ENCODE assay signal across 20 cellular contexts in the genomic region with DNA sequence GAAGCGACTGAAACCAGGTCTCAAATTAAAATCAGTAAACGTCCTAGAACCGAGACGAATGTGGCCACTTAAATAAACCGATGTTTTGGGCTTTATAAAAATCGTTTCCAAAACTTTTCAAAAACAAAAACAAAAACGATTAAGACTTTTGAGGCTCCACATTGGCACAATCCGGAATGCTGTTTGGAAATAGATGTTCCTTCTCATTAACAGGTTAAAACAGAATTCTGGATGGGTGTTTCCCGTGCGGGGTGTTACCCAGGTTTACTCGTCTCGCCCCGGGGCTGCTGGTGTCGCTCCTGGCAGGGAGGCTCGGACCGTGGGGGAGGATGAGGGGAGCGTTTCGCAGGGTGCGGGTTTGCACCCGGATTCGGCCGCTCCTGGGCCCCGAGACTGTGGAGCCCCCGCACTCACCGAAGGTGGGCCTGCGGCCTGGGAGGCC. TPM values are rescaled to one million over a fixed set of nuclear protein-coding genes. Genes with fewer than 3 reads are reported as not detected.
A peak's percentile ranks its signal among the peaks of the same experiment; 100 is the strongest.
DNase-seq lines count a peak whose midpoint lies in the region; ATAC-seq and TF ChIP-seq lines count a peak whose summit lies in the region.
"Had no signal": no experiment of that assay in that cellular context is flagged by ENCODE, and none has a peak within 500 bp of the region (broad histone marks: within the 10 kb centered on the region; RNA-seq: fewer than 3 reads in every experiment).

No MANE protein-coding gene starts in this region.

- H3K27ac Mint-ChIP-seq in nephron progenitor cell, result no peak overlapping the region
- H3K27ac Mint-ChIP-seq: activated naive CD4-positive, alpha-beta T cell treated with anti-CD3 and anti-CD28 coated beads, Interleukin-2, amount 50 U/mL, for 24 hours; CD4-positive, CD25-positive, alpha-beta regulatory T cell had no signal

- no peak overlapping the region for H3K4me2 ChIP-seq in osteoblast (ENCODE audit: insufficient read depth, low read length)

- no peak for TF ChIP-seq POLR2A in heart left ventricle (IDR thresholded peaks at IDR 0.05)

- H3K4me3 Mint-ChIP-seq in nephron progenitor cell, result peak overlapping the region; percentile 73
- H3K4me3 Mint-ChIP-seq: activated naive CD4-positive, alpha-beta T cell treated with anti-CD3 and anti-CD28 coated beads, Interleukin-2, amount 50 U/mL, for 24 hours; CD4-positive, CD25-positive, alpha-beta regulatory T cell had no signal

- ATAC-seq in heart left ventricle, result no peak
- ATAC-seq in upper lobe of right lung, result no peak
- no peak for ATAC-seq in GM18868 (IDR thresholded peaks at IDR 0.05; ENCODE audit: unreplicated experiment)
- ATAC-seq: mucosa of descending colon had no signal

- DNase-seq in left ventricle myocardium inferior (no peak), heart left ventricle (no peak), iPS DF 6.9 (ENCODE audit: low read depth, low spot score) (no peak), nephron progenitor cell (no peak), upper lobe of right lung (no peak), DMS153 treated with DMSO at 0.1 percent for 48 hours (lab: John Stamatoyannopoulos, UW; ENCODE audit: unreplicated experiment) (no peak), osteoblast (ENCODE audit: insufficient read length, low spot score, missing footprints) (no peak)
- DNase-seq: activated T-cell treated with anti-CD3 and anti-CD28 coated beads for 4 hours; CD4-positive, CD25-positive, alpha-beta regulatory T cell; colonic mucosa; DMS153; mucosa of descending colon; NCI-H1105 treated with DMSO at 0.1 percent for 48 hours; NCI-H748 treated with DMSO at 0.1 percent for 48 hours had no signal

- H3K9me3 ChIP-seq in left ventricle myocardium inferior (replicated peaks), result no peaks in the 10 kb centered on the region
- H3K9me3 ChIP-seq in heart left ventricle, result no peaks in the 10 kb centered on the region
- H3K9me3 ChIP-seq in iPS DF 6.9 (ENCODE audit: control insufficient read depth, insufficient read depth, low read length), result no peaks in the 10 kb centered on the region
- no peaks in the 10 kb centered on the region for H3K9me3 ChIP-seq in upper lobe of right lung
- no peaks in the 10 kb centered on the region for H3K9me3 ChIP-seq in osteoblast (ENCODE audit: low read depth, low read length)
- H3K9me3 ChIP-seq: colonic mucosa, mucosa of descending colon had no signal

- WGBS in heart left ventricle, 4 donors, result 22 to 41% (median 28%) methylated on average over 21 to 26 of the region's 26 CpGs
- no CpG with 5 or more reads among the region's 26 CpGs for WGBS in iPS DF 6.9 (ENCODE audit: insufficient coverage, insufficient read length)

- H3K36me3 ChIP-seq in left ventricle myocardium inferior (no peaks in the 10 kb centered on the region), heart left ventricle (no peaks in the 10 kb centered on the region), iPS DF 6.9 (ENCODE audit: control insufficient read depth, insufficient read depth, low read length) (no peaks in the 10 kb centered on the region; the same call in 1 of the 2 replicates), upper lobe of right lung (no peaks in the 10 kb centered on the region), osteoblast (ENCODE audit: insufficient read depth, low read length) (no peaks in the 10 kb centered on the region)
- H3K36me3 ChIP-seq: colonic mucosa had no signal

- H2AFZ ChIP-seq in osteoblast (ENCODE audit: low read length), result no peak overlapping the region

- H4K20me1 ChIP-seq in osteoblast (ENCODE audit: insufficient read depth, low read length), result no peaks in the 10 kb centered on the region

- no peaks in the 10 kb centered on the region for H3K79me2 ChIP-seq in osteoblast (ENCODE audit: insufficient read depth, low read length)

- no peaks in the 10 kb centered on the region for H3K36me3 Mint-ChIP-seq in nephron progenitor cell (ENCODE audit: low read depth)
- H3K36me3 Mint-ChIP-seq: activated naive CD4-positive, alpha-beta T cell treated with anti-CD3 and anti-CD28 coated beads, Interleukin-2, amount 50 U/mL, for 24 hours; CD4-positive, CD25-positive, alpha-beta regulatory T cell had no signal

- H3K27ac ChIP-seq in left ventricle myocardium inferior (replicated peaks) (no peak overlapping the region), heart left ventricle (no peak overlapping the region), iPS DF 6.9 (ENCODE audit: low read length) (no peak overlapping the region), upper lobe of right lung (peak overlapping the region; percentile 42), osteoblast (ENCODE audit: low read depth, low read length) (no peak overlapping the region)
- H3K27ac ChIP-seq: colonic mucosa had no signal

- H3K4me1 Mint-ChIP-seq in nephron progenitor cell, result peaks cover 50% of the 10 kb centered on the region

- peaks cover 26% of the 10 kb centered on the region for H3K4me1 ChIP-seq in left ventricle myocardium inferior
- H3K4me1 ChIP-seq in heart left ventricle, result peaks cover 0 to 20% (median 8%) of the 10 kb centered on the region in 12 donors
- H3K4me1 ChIP-seq in iPS DF 6.9 (ENCODE audit: control insufficient read depth, insufficient read depth, low read length), result peaks cover 6% of the 10 kb centered on the region; the same call in 1 of the 2 replicates
- H3K4me1 ChIP-seq in upper lobe of right lung, result peaks cover 8% of the 10 kb centered on the region
- H3K4me1 ChIP-seq in osteoblast (ENCODE audit: insufficient read depth, low read length), result no peaks in the 10 kb centered on the region
- H3K4me1 ChIP-seq: colonic mucosa had no signal

- intact Hi-C loops in left ventricle myocardium inferior (cut with micrococcal nuclease), result no loop called here
- intact Hi-C loops in heart left ventricle (cut with DNase I), result loop anchor here in 1 of 10 donors (1.0 kb wide), 1 partner anchor 13 kb away; no protein-coding TSS in a partner anchor
- intact Hi-C loops in upper lobe of right lung (cut with DNase I), result no loop called here

- H3K27me3 ChIP-seq in left ventricle myocardium inferior (ENCODE audit: low read depth), result peaks cover 93% of the 10 kb centered on the region
- peaks cover 26 to 76% (median 45%) of the 10 kb centered on the region in 9 donors for H3K27me3 ChIP-seq in heart left ventricle
- peaks cover 45% of the 10 kb centered on the region for H3K27me3 ChIP-seq in iPS DF 6.9 (ENCODE audit: control insufficient read depth, insufficient read depth, low read length)
- H3K27me3 ChIP-seq in upper lobe of right lung, result peaks cover 72% of the 10 kb centered on the region
- peaks cover 61% of the 10 kb centered on the region for H3K27me3 ChIP-seq in osteoblast (ENCODE audit: insufficient read depth, low read length)

- peaks cover 56% of the 10 kb centered on the region for H3K27me3 Mint-ChIP-seq in nephron progenitor cell (ENCODE audit: low read depth, poor library complexity)

- TF ChIP-seq CTCF in left ventricle myocardium inferior (IDR thresholded peaks at IDR 0.05; ENCODE audit: borderline replicate concordance) (no peak), heart left ventricle (IDR thresholded peaks at IDR 0.05) (no peak), nephron progenitor cell (IDR thresholded peaks at IDR 0.05) (no peak), upper lobe of right lung (IDR thresholded peaks at IDR 0.05) (no peak), osteoblast (IDR thresholded peaks at IDR 0.05; ENCODE audit: extremely low read depth, low read depth, low read length) (no peak)

- H3K9me3 Mint-ChIP-seq in nephron progenitor cell, result no peaks in the 10 kb centered on the region
- H3K9me3 Mint-ChIP-seq: activated naive CD4-positive, alpha-beta T cell treated with anti-CD3 and anti-CD28 coated beads, Interleukin-2, amount 50 U/mL, for 24 hours had no signal

- H3K4me3 ChIP-seq in left ventricle myocardium inferior (peak overlapping the region; percentile 63), heart left ventricle (peak overlapping the region in 6 of 12 donors; percentile 39 to 63 (median 55)), iPS DF 6.9 (ENCODE audit: low read length) (peak overlapping the region; percentile 17; the same call in 1 of the 2 replicates), upper lobe of right lung (peak overlapping the region; percentile 46), osteoblast (ENCODE audit: insufficient read depth, low read length) (no peak overlapping the region)
- H3K4me3 ChIP-seq: colonic mucosa, mucosa of descending colon had no signal

RNA-seq across cellular contexts. Expression of gene GATA5, which starts 1.2 kb away (rescaled TPM):
- 0.69 TPM for total RNA-seq in left ventricle myocardium inferior
- 1 to 10 TPM in 4 of 9 donors, under 1 TPM in 5; 0.21 to 7.4 (median 0.83) TPM for total RNA-seq in heart left ventricle
- 1 to 10 TPM in 1 of 2 donors, under 1 TPM in 1; 0.98 to 1.6 TPM for polyA plus RNA-seq in heart left ventricle
- 2.5 TPM for total RNA-seq in upper lobe of right lung
- not detected in 2 replicates for total RNA-seq in osteoblast
- total RNA-seq: CD4-positive, CD25-positive, alpha-beta regulatory T cell; epithelial cell of proximal tubule; LHCN-M2 had no signal
- polyA plus RNA-seq: CD4-positive, CD25-positive, alpha-beta regulatory T cell had no signal

RNA-seq across cellular contexts. Expression of gene RBBP8NL, which starts 47.3 kb away (rescaled TPM):
- total RNA-seq in left ventricle myocardium inferior, result not detected
- total RNA-seq in heart left ventricle, result not detected
- polyA plus RNA-seq in heart left ventricle, result not detected
- total RNA-seq in upper lobe of right lung, result 0.64 TPM
- total RNA-seq in osteoblast, result not detected in 2 replicates
- total RNA-seq: A172; CD4-positive, CD25-positive, alpha-beta regulatory T cell; LHCN-M2; posterior vena cava had no signal
- polyA plus RNA-seq: CD4-positive, CD25-positive, alpha-beta regulatory T cell had no signal
